Comparison of ENCODE assay signal across 19 cellular contexts in the genomic region with DNA sequence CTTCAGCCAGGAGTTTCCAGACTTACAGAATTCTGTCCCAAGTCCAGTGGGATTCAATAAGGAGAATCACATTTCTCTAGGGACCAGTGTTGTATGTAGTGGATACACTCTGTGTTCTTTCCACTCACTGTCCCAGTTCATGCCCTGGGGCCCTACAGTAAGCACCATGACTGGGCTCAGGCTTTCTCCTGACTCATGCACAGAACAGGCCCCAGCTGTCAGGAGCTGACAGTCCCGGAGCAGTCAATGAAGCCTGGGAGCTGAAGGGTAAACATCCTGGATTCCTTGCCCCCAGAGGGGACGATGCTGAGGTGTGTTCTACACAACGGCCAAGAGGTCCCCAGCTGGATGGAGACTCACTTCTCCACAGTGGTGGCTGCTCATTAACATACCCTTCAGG. TPM values are rescaled to one million over a fixed set of nuclear protein-coding genes. Genes with fewer than 3 reads are reported as not detected.
"Had no signal": no experiment of that assay in that cellular context is flagged by ENCODE, and none has a peak within 500 bp of the region (broad histone marks: within the 10 kb centered on the region; RNA-seq: fewer than 3 reads in every experiment).

No MANE protein-coding gene starts in this region.

- H3K4me3 ChIP-seq: left lung, sigmoid colon had no signal

- H3K9me3 Mint-ChIP-seq: activated CD4-positive, alpha-beta T cell treated with anti-CD3 and anti-CD28 coated beads, Interleukin-2, amount 10 ng/mL, durations not matched to agents 7 days and 5 days; activated naive CD4-positive, alpha-beta T cell treated with anti-CD3 and anti-CD28 coated beads, Interleukin-2, amount 50 U/mL, for 24 hours; activated T-helper 2 cell treated with anti-CD3 and anti-CD28 coated beads, Interferon-gamma antibody, Interleukin-2, Interleukin-4, amounts not matched to agents 10 μg/mL and 5 μg/mL and 100 μg/mL, durations not matched to agents 14 hours and 24 hours and 36 hours; dendritic cell treated with granulocyte-macrophage colony-stimulating factor and Interleukin-4, amounts not matched to agents 40 ng/mL and 50 ng/mL, for 4 days; stimulated activated naive CD8-positive, alpha-beta T cell treated with anti-CD3 and anti-CD28 coated beads, Interleukin-15, Interleukin-2, amounts not matched to agents 100 ng/mL and 50 ng/mL, for 24 hours had no signal

- H3K4me3 Mint-ChIP-seq: activated CD4-positive, alpha-beta T cell treated with anti-CD3 and anti-CD28 coated beads, Interleukin-2, amount 10 ng/mL, durations not matched to agents 7 days and 5 days; activated naive CD4-positive, alpha-beta T cell treated with anti-CD3 and anti-CD28 coated beads, Interleukin-2, amount 50 U/mL, for 24 hours; brain; dendritic cell treated with granulocyte-macrophage colony-stimulating factor and Interleukin-4, amounts not matched to agents 40 ng/mL and 50 ng/mL, for 4 days; effector memory CD8-positive, alpha-beta T cell; neural crest cell; stimulated activated naive CD8-positive, alpha-beta T cell treated with anti-CD3 and anti-CD28 coated beads, Interleukin-15, Interleukin-2, amounts not matched to agents 100 ng/mL and 50 ng/mL, for 24 hours had no signal

- H3K27me3 ChIP-seq: left lung, sigmoid colon had no signal

- H3K27me3 Mint-ChIP-seq: activated CD4-positive, alpha-beta T cell treated with anti-CD3 and anti-CD28 coated beads, Interleukin-2, amount 10 ng/mL, durations not matched to agents 7 days and 5 days; activated naive CD4-positive, alpha-beta T cell treated with anti-CD3 and anti-CD28 coated beads, Interleukin-2, amount 50 U/mL, for 24 hours; dendritic cell treated with granulocyte-macrophage colony-stimulating factor and Interleukin-4, amounts not matched to agents 40 ng/mL and 50 ng/mL, for 4 days; stimulated activated naive CD8-positive, alpha-beta T cell treated with anti-CD3 and anti-CD28 coated beads, Interleukin-15, Interleukin-2, amounts not matched to agents 100 ng/mL and 50 ng/mL, for 24 hours had no signal

- H3K36me3 Mint-ChIP-seq: activated naive CD4-positive, alpha-beta T cell treated with anti-CD3 and anti-CD28 coated beads, Interleukin-2, amount 50 U/mL, for 24 hours; brain had no signal

- H3K4me1 ChIP-seq: left lung, sigmoid colon had no signal

- H3K27ac ChIP-seq: left lung, sigmoid colon had no signal

- DNase-seq: activated CD4-positive, alpha-beta T cell treated with anti-CD3 and anti-CD28 coated beads, Interleukin-2, amount 10 ng/mL, durations not matched to agents 7 days and 5 days; activated CD4-positive, CD25-positive, alpha-beta regulatory T cell; amygdala; cerebellar nuclear complex; effector memory CD8-positive, alpha-beta T cell; erythroblast; left lung; sigmoid colon; stimulated activated CD4-positive, alpha-beta T cell treated with anti-CD3 and anti-CD28 coated beads, Interleukin-12 subunit alpha, Interleukin-12 subunit beta, amount 100 ng/mL, for 4 hours; T-helper 2 cell had no signal

- H3K27ac Mint-ChIP-seq: activated CD4-positive, alpha-beta T cell treated with anti-CD3 and anti-CD28 coated beads, Interleukin-2, amount 10 ng/mL, durations not matched to agents 7 days and 5 days; activated naive CD4-positive, alpha-beta T cell treated with anti-CD3 and anti-CD28 coated beads, Interleukin-2, amount 50 U/mL, for 24 hours; activated T-helper 2 cell treated with anti-CD3 and anti-CD28 coated beads, Interferon-gamma antibody, Interleukin-2, Interleukin-4, amounts not matched to agents 10 μg/mL and 5 μg/mL and 100 μg/mL, durations not matched to agents 14 hours and 24 hours and 36 hours; brain; dendritic cell treated with granulocyte-macrophage colony-stimulating factor and Interleukin-4, amounts not matched to agents 40 ng/mL and 50 ng/mL, for 4 days; effector memory CD8-positive, alpha-beta T cell; stimulated activated naive CD8-positive, alpha-beta T cell treated with anti-CD3 and anti-CD28 coated beads, Interleukin-15, Interleukin-2, amounts not matched to agents 100 ng/mL and 50 ng/mL, for 24 hours had no signal

- H3K36me3 ChIP-seq: left lung, sigmoid colon had no signal

- H3K4me1 Mint-ChIP-seq: activated CD4-positive, alpha-beta T cell treated with anti-CD3 and anti-CD28 coated beads, Interleukin-2, amount 10 ng/mL, durations not matched to agents 7 days and 5 days; activated naive CD4-positive, alpha-beta T cell treated with anti-CD3 and anti-CD28 coated beads, Interleukin-2, amount 50 U/mL, for 24 hours had no signal

RNA-seq across cellular contexts. Expression of gene LRFN2, which starts 40.2 kb away (rescaled TPM):
- total RNA-seq: activated T-helper 2 cell treated with anti-CD3 and anti-CD28 coated beads, Interferon-gamma antibody, Interleukin-2, Interleukin-4, amounts not matched to agents 10 μg/mL and 5 μg/mL and 100 μg/mL, durations not matched to agents 14 hours and 24 hours and 36 hours; mesenteric fat pad; myocyte; neural crest cell; osteocyte had no signal
